Comparison of ENCODE assay signal across 11 cellular contexts in genomic region chr11:105937738-105938137, GRCh38.
DNase-seq lines count a peak whose midpoint lies in the region; ATAC-seq and TF ChIP-seq lines count a peak whose summit lies in the region.
"Had no signal": no experiment of that assay in that cellular context is flagged by ENCODE, and none has a peak within 500 bp of the region (broad histone marks: within the 10 kb centered on the region; RNA-seq: fewer than 3 reads in every experiment).

No MANE protein-coding gene starts in this region.

- H3K9me3 ChIP-seq in MM.1S (replicated peaks; ENCODE audit: insufficient read depth, low read length), result no peaks in the 10 kb centered on the region
- H3K9me3 ChIP-seq in heart right ventricle, result no peaks in the 10 kb centered on the region
- H3K9me3 ChIP-seq: BLaER1 had no signal

- H3K4me1 ChIP-seq in MM.1S (ENCODE audit: low read length) (no peaks in the 10 kb centered on the region), heart right ventricle (peaks cover 0 to 9% (median 0%) of the 10 kb centered on the region in 9 donors)
- H3K4me1 ChIP-seq: BLaER1 had no signal

- no peak for TF ChIP-seq CTCF in MM.1S (IDR thresholded peaks at IDR 0.05; ENCODE audit: low read length)
- TF ChIP-seq CTCF in heart right ventricle (IDR thresholded peaks at IDR 0.05), result no peak

- no peaks in the 10 kb centered on the region for H3F3A ChIP-seq in MM.1S (ENCODE audit: insufficient read depth, low read length)

- H3K4me3 ChIP-seq in MM.1S (ENCODE audit: low read length) (no peak overlapping the region), heart right ventricle (no peak overlapping the region)
- H3K4me3 ChIP-seq: BLaER1 had no signal

- H3K27me3 ChIP-seq in MM.1S (replicated peaks; ENCODE audit: insufficient read depth, low read length), result no peaks in the 10 kb centered on the region
- no peaks in the 10 kb centered on the region for H3K27me3 ChIP-seq in heart right ventricle
- H3K27me3 ChIP-seq: BLaER1 had no signal

- no peaks in the 10 kb centered on the region for H4K20me1 ChIP-seq in MM.1S (ENCODE audit: insufficient read depth, low read length)
- H4K20me1 ChIP-seq: BLaER1 had no signal

- H3K27ac ChIP-seq in MM.1S (ENCODE audit: low read length) (no peak overlapping the region), heart right ventricle (no peak overlapping the region)
- H3K27ac ChIP-seq: BLaER1 had no signal

- ATAC-seq in HG02943 (IDR thresholded peaks at IDR 0.05; ENCODE audit: low read depth, unreplicated experiment), result peak; percentile 17
- no peak for ATAC-seq in heart right ventricle
- no peak for ATAC-seq in HG03457 (IDR thresholded peaks at IDR 0.05; ENCODE audit: unreplicated experiment)
- no peak for ATAC-seq in HG02571 (IDR thresholded peaks at IDR 0.05; ENCODE audit: unreplicated experiment)

- no peak overlapping the region for H3K9ac ChIP-seq in MM.1S (ENCODE audit: low read length)
- H3K9ac ChIP-seq: BLaER1 had no signal

- DNase-seq in ELR (ENCODE audit: low read depth), result peak; percentile 37
- DNase-seq in astrocyte of the hippocampus (ENCODE audit: low read depth, low spot score), result peak; percentile 61
- peak; percentile 11 for DNase-seq in iPS-NIHi7 (ENCODE audit: extremely low spot score)
- DNase-seq in MM.1S, result no peak
- DNase-seq in heart right ventricle, result no peak
- DNase-seq: activated CD4-positive, CD25-positive, alpha-beta regulatory T cell treated with anti-CD3 and anti-CD28 coated beads, Interleukin-2, amount 50 U/mL, for 72 hours; cortex of kidney had no signal

- 54 to 60% methylated on average over 2 of the region's 2 CpGs for WGBS in heart right ventricle, 2 donors

- no peak overlapping the region for H3K4me2 ChIP-seq in MM.1S (ENCODE audit: low read depth, low read length)
- H3K4me2 ChIP-seq: BLaER1 had no signal

- intact Hi-C loops in heart right ventricle (cut with DNase I), result no loop called here

- H2AFZ ChIP-seq in MM.1S (ENCODE audit: low read length), result no peak overlapping the region

- H3K9me2 ChIP-seq in MM.1S (replicated peaks; ENCODE audit: insufficient read depth, low read length), result no peaks in the 10 kb centered on the region

- no peaks in the 10 kb centered on the region for H3K79me2 ChIP-seq in MM.1S (ENCODE audit: low read length)

- H3K36me3 ChIP-seq in MM.1S (replicated peaks; ENCODE audit: insufficient read depth, low read length) (no peaks in the 10 kb centered on the region), heart right ventricle (no peaks in the 10 kb centered on the region)
- H3K36me3 ChIP-seq: BLaER1 had no signal

Comparison
In these comparisons a context has a peak if more than half of its experiments do, and no peak if none do; other contexts are left out.
1. DNase-seq: peak in ELR (single experiment), astrocyte of the hippocampus (single experiment) and iPS-NIHi7 (single experiment); none in MM.1S (single experiment) and heart right ventricle (0 of 2).